Comparison of ENCODE assay signal across 1 cellular context in the genomic region with DNA sequence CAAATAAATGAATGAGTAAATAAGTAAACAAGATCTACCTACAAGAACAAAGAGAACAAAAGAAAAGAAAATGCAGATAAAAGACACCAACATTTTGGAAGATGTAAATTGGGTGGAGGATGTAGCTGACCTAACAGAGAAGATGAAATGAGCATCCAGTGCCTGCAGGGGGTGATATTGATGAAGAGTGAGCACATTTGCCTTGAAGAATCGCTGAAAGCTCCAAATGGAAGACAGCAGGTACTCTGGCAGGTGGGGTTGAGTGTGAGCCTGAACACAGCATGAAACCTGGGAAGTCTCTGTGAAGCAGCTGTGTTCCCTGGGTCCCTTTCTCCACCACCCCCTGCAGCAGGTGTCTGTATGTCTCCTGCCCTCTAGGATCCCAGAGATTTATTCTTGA.
TF ChIP-seq lines count a peak whose summit lies in the region.

No MANE protein-coding gene starts in this region.

TF ChIP-seq in H1, 55 proteins besides CTCF, POLR2A, EP300 and RAD21 (continued from another document):
- TF ChIP-seq, protein P1, sequence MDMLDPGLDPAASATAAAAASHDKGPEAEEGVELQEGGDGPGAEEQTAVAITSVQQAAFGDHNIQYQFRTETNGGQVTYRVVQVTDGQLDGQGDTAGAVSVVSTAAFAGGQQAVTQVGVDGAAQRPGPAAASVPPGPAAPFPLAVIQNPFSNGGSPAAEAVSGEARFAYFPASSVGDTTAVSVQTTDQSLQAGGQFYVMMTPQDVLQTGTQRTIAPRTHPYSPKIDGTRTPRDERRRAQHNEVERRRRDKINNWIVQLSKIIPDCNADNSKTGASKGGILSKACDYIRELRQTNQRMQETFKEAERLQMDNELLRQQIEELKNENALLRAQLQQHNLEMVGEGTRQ (IDR thresholded peaks at IDR 0.05; ENCODE audit: low read length): no peak
- TF ChIP-seq TAF7 (optimal IDR thresholded peaks at IDR 0.05; ENCODE audit: borderline replicate concordance, low read depth, low read length) (no peak), GTF2F1 (IDR thresholded peaks at IDR 0.05; ENCODE audit: borderline replicate concordance, low read depth, low read length) (no peak), RXRA (IDR thresholded peaks at IDR 0.05; ENCODE audit: insufficient read depth, low read depth, low read length) (no peak), ASH2L (IDR thresholded peaks at IDR 0.05; ENCODE audit: low read length) (no peak), GABPA (IDR thresholded peaks at IDR 0.05; ENCODE audit: borderline replicate concordance, insufficient read depth, low read length) (no peak), SUZ12 (IDR thresholded peaks at IDR 0.05; ENCODE audit: low read length) (no peak), NANOG (IDR thresholded peaks at IDR 0.05; ENCODE audit: insufficient read depth, low read depth, low read length, poor library complexity, severe bottlenecking) (no peak), SP1 (IDR thresholded peaks at IDR 0.05; ENCODE audit: low read depth, low read length) (no peak), FOSL1 (IDR thresholded peaks at IDR 0.05; ENCODE audit: insufficient read depth, low read depth, low read length) (no peak), POU5F1 (IDR thresholded peaks at IDR 0.05; ENCODE audit: low read depth, low read length) (no peak), ZNF274 (IDR thresholded peaks at IDR 0.05; ENCODE audit: borderline replicate concordance, extremely low read depth, low read length) (no peak)
- TF ChIP-seq, protein P2, sequence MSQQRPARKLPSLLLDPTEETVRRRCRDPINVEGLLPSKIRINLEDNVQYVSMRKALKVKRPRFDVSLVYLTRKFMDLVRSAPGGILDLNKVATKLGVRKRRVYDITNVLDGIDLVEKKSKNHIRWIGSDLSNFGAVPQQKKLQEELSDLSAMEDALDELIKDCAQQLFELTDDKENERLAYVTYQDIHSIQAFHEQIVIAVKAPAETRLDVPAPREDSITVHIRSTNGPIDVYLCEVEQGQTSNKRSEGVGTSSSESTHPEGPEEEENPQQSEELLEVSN (IDR thresholded peaks at IDR 0.05): no peak
- TF ChIP-seq, protein P3, sequence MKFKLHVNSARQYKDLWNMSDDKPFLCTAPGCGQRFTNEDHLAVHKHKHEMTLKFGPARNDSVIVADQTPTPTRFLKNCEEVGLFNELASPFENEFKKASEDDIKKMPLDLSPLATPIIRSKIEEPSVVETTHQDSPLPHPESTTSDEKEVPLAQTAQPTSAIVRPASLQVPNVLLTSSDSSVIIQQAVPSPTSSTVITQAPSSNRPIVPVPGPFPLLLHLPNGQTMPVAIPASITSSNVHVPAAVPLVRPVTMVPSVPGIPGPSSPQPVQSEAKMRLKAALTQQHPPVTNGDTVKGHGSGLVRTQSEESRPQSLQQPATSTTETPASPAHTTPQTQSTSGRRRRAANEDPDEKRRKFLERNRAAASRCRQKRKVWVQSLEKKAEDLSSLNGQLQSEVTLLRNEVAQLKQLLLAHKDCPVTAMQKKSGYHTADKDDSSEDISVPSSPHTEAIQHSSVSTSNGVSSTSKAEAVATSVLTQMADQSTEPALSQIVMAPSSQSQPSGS (IDR thresholded peaks at IDR 0.05; ENCODE audit: low read length): no peak
TF ChIP-seq in H1: peak in this region for 0.
